Comparison of ENCODE assay signal across 15 cellular contexts in the genomic region with DNA sequence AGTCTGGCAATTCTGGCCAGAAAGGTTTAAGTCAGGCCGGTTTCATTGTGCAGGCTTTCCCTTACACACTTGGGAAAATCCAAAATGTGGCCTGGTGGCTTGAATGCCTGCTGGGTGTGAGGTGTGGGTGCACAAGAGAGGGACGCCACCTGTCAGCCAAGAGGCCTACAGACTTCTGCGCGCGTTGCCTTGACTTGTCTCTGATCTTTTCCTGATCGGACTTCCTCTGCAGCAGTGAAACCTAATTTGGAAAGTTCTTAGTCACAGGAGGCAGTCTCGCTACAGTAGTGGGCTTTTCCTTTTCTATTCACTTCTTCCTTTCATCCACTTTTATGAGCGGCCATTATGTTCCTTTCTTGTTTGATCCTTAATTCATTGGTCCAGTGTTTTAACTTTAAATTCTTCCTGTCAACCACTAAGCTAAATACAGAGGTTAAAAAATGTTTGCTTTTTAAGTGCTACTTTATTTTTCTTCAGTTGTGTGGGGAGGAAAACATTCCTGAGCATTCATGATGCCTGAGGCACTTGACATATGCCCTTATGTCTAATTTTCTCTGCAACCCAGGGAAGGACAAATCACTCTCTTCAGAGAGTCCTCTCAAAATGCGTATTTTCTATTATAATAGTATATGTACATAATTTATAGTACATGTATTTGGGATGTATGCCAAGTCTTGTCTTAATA.
DNase-seq lines count a peak whose midpoint lies in the region; ATAC-seq and FAIRE-seq lines count a peak whose summit lies in the region.
"Had no signal": no experiment of that assay in that cellular context is flagged by ENCODE, and none has a peak within 500 bp of the region (broad histone marks: within the 10 kb centered on the region; RNA-seq: fewer than 3 reads in every experiment).

No MANE protein-coding gene starts in this region.

- no peak for DNase-seq in stimulated activated naive CD8-positive, alpha-beta T cell treated with anti-CD3 and anti-CD28 coated beads, Interleukin-15, Interleukin-2, amounts not matched to agents 100 U/mL and 50 U/mL, for 24 hours
- DNase-seq in activated T-cell treated with anti-CD3 and anti-CD28 coated beads, Interleukin-2, amount 50 U/mL, for 4 hours, result no peak
- DNase-seq in NCI-H187 treated with DMSO at 0.1 percent for 48 hours (lab: John Stamatoyannopoulos, UW) (no peak), GM19240 (ENCODE audit: insufficient read length, low spot score) (no peak)
- DNase-seq: activated CD4-positive, CD25-positive, alpha-beta regulatory T cell treated with anti-CD3 and anti-CD28 coated beads, Interleukin-2, amount 50 U/mL, for 72 hours; activated gamma-delta T cell treated with Interleukin-2 at 50 U/mL for 16 hours; dorsolateral prefrontal cortex; GM23248; NCI-H526; retina; SJCRH30; transverse colon had no signal

- H3K27me3 Mint-ChIP-seq in activated T-cell treated with anti-CD3 and anti-CD28 coated beads, Interleukin-2, amount 50 U/mL, for 4 hours (ENCODE audit: low read depth), result peaks cover 6% of the 10 kb centered on the region

- H3K4me1 Mint-ChIP-seq in activated T-cell treated with anti-CD3 and anti-CD28 coated beads, Interleukin-2, amount 50 U/mL, for 4 hours (ENCODE audit: low read depth), result peaks cover 21% of the 10 kb centered on the region

- ATAC-seq in GM18907 (IDR thresholded peaks at IDR 0.05; ENCODE audit: unreplicated experiment) (peak; percentile 54), HG03135 (IDR thresholded peaks at IDR 0.05; ENCODE audit: unreplicated experiment) (peak; percentile 55)
- peak; percentile 56 for ATAC-seq in stimulated activated naive CD8-positive, alpha-beta T cell treated with anti-CD3 and anti-CD28 coated beads, Interleukin-15, Interleukin-2, amounts not matched to agents 100 U/mL and 50 U/mL, for 24 hours
- no peak for ATAC-seq in activated T-cell treated with anti-CD3 and anti-CD28 coated beads, Interleukin-2, amount 50 U/mL, for 4 hours

- no peaks in the 10 kb centered on the region for H3K9me3 Mint-ChIP-seq in activated T-cell treated with anti-CD3 and anti-CD28 coated beads, Interleukin-2, amount 50 U/mL, for 4 hours

- no peaks in the 10 kb centered on the region for H3K36me3 Mint-ChIP-seq in activated T-cell treated with anti-CD3 and anti-CD28 coated beads, Interleukin-2, amount 50 U/mL, for 4 hours (ENCODE audit: insufficient read depth)

- H3K4me3 Mint-ChIP-seq in activated T-cell treated with anti-CD3 and anti-CD28 coated beads, Interleukin-2, amount 50 U/mL, for 4 hours, result no peak overlapping the region

- FAIRE-seq in endometrium (lab: Jason Lieb, UNC), result peak; percentile 57

Comparison
In these comparisons a context has a peak if more than half of its experiments do, and no peak if none do; other contexts are left out.
1. ATAC-seq: peak in GM18907 (single experiment), HG03135 (single experiment) and stimulated activated naive CD8-positive, alpha-beta T cell treated with anti-CD3 and anti-CD28 coated beads, Interleukin-15, Interleukin-2, amounts not matched to agents 100 U/mL and 50 U/mL, for 24 hours (single experiment); none in activated T-cell treated with anti-CD3 and anti-CD28 coated beads, Interleukin-2, amount 50 U/mL, for 4 hours (0 of 2).